20 cellular contexts compared by ENCODE assay signal in the genomic region with DNA sequence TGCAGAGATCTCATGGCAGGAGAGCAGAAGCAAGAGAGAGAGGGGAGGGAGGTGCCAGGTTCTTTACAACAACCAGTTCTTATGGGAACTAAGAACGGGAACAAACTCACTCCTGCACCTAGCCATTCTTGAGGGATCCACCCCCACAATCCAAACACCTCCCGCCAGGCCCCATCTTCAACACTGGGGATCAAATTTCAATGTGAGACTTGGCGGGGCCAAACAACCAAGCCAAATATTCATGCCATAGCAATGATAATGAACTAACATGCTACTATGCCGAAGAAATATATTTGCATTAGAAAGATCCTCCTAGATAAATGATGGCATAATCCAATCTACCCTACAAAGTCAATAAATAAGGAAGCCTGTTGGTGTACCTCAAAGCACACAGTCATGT. TPM values are rescaled to one million over a fixed set of nuclear protein-coding genes. Genes with fewer than 3 reads are reported as not detected.
DNase-seq lines count a peak whose midpoint lies in the region; TF ChIP-seq lines count a peak whose summit lies in the region.
"Had no signal": no experiment of that assay in that cellular context is flagged by ENCODE, and none has a peak within 500 bp of the region (broad histone marks: within the 10 kb centered on the region; RNA-seq: fewer than 3 reads in every experiment).

No MANE protein-coding gene starts in this region.

- H3K27me3 ChIP-seq in HAP-1 (ENCODE audit: low read depth), result no peaks in the 10 kb centered on the region
- no peaks in the 10 kb centered on the region for H3K27me3 ChIP-seq in osteoblast (ENCODE audit: insufficient read depth, low read length)
- H3K27me3 ChIP-seq in trophoblast cell (ENCODE audit: insufficient read depth, low read length), result no peaks in the 10 kb centered on the region

- peak overlapping the region; percentile 24 for H2AFZ ChIP-seq in osteoblast (ENCODE audit: low read length)
- H2AFZ ChIP-seq in trophoblast cell (ENCODE audit: insufficient read depth, low read length, poor library complexity), result no peak overlapping the region

- peak; percentile 22 for DNase-seq in NCI-H146 (lab: John Stamatoyannopoulos, UW)
- no peak for DNase-seq in NCI-H146 treated with DMSO at 0.1 percent for 48 hours (lab: John Stamatoyannopoulos, UW; ENCODE audit: unreplicated experiment)
- DNase-seq in HAP-1 (ENCODE audit: low spot score in 2 of 2), result peak; percentile 65 to 83
- peak; percentile 33 for DNase-seq in NCI-H69 (lab: John Stamatoyannopoulos, UW)
- no peak for DNase-seq in osteoblast (ENCODE audit: insufficient read length, low spot score, missing footprints)
- no peak for DNase-seq in activated CD4-positive, alpha-beta T cell treated with anti-CD3 and anti-CD28 coated beads for 4 hours
- no peak for DNase-seq in trophoblast cell
- DNase-seq: DMS79 treated with DMSO at 0.1 percent for 48 hours; GF-D8; Karpas-422; NCI-H1092 treated with DMSO at 0.1 percent for 48 hours; NCI-H1436 treated with DMSO at 0.1 percent for 48 hours; NCI-H2029 treated with DMSO at 0.1 percent for 48 hours; NCI-H446; NCI-H82; NK-92 treated with Interleukin-12 subunit alpha and Interleukin-12 subunit beta, amount 100 ng/mL, for 24 hours; PC-3; SK-N-SH; SW 1271 had no signal

- H3K4me3 ChIP-seq in HAP-1, result no peak overlapping the region
- H3K4me3 ChIP-seq in osteoblast (ENCODE audit: insufficient read depth, low read length), result no peak overlapping the region
- H3K4me3 ChIP-seq in trophoblast cell (ENCODE audit: low read depth, low read length), result no peak overlapping the region

- no peak overlapping the region for H2BK120ac ChIP-seq in trophoblast cell (ENCODE audit: insufficient read depth, low read length, poor library complexity)

- no peaks in the 10 kb centered on the region for H3K79me2 ChIP-seq in osteoblast (ENCODE audit: insufficient read depth, low read length)
- no peaks in the 10 kb centered on the region for H3K79me2 ChIP-seq in trophoblast cell (ENCODE audit: control insufficient read depth, insufficient read depth, low read length, poor library complexity)

- peaks cover 2% of the 10 kb centered on the region for H3K79me1 ChIP-seq in trophoblast cell (ENCODE audit: low read length)

- no peaks in the 10 kb centered on the region for H4K20me1 ChIP-seq in osteoblast (ENCODE audit: insufficient read depth, low read length)

- no peak overlapping the region for H3K4ac ChIP-seq in trophoblast cell (ENCODE audit: low read depth, low read length)

- H3K4me1 ChIP-seq in HAP-1 (peaks cover 24% of the 10 kb centered on the region), osteoblast (ENCODE audit: insufficient read depth, low read length) (peaks cover 5% of the 10 kb centered on the region), trophoblast cell (ENCODE audit: control insufficient read depth in 1 of 2, insufficient read depth in 2 of 2, low read length in 2 of 2) (no peaks in the 10 kb centered on the region)

- H3K4me2 ChIP-seq in osteoblast (ENCODE audit: insufficient read depth, low read length), result no peak overlapping the region
- no peak overlapping the region for H3K4me2 ChIP-seq in trophoblast cell (ENCODE audit: low read length)
- H3K4me2 ChIP-seq: SK-N-SH had no signal

- no peak overlapping the region for H2BK12ac ChIP-seq in trophoblast cell (ENCODE audit: low read length)

- no peak overlapping the region for H2BK5ac ChIP-seq in trophoblast cell (ENCODE audit: low read depth, low read length, poor library complexity)

- H3K9me3 ChIP-seq in HAP-1, result no peaks in the 10 kb centered on the region
- H3K9me3 ChIP-seq in osteoblast (ENCODE audit: low read depth, low read length), result no peaks in the 10 kb centered on the region
- H3K9me3 ChIP-seq in trophoblast cell (ENCODE audit: insufficient read depth, low read depth, low read length), result peaks cover 2% of the 10 kb centered on the region
- H3K9me3 ChIP-seq: SK-N-SH had no signal

- in situ Hi-C loops in HAP-1 (cut with MboI; ENCODE audit: low sequenced_read_pairs), result no loop called here

- H3K23ac ChIP-seq in trophoblast cell (ENCODE audit: low read length), result no peak overlapping the region

- H4K12ac ChIP-seq in trophoblast cell (ENCODE audit: low read depth, low read length), result no peak overlapping the region

- H3K9ac ChIP-seq in trophoblast cell (ENCODE audit: low read length), result no peak overlapping the region
- H3K9ac ChIP-seq: SK-N-SH had no signal

- H3K36me3 ChIP-seq in HAP-1 (replicated peaks), result no peaks in the 10 kb centered on the region
- H3K36me3 ChIP-seq in osteoblast (ENCODE audit: insufficient read depth, low read length), result no peaks in the 10 kb centered on the region
- no peaks in the 10 kb centered on the region for H3K36me3 ChIP-seq in trophoblast cell (ENCODE audit: control insufficient read depth in 1 of 2, insufficient read depth in 2 of 2, low read length in 2 of 2)

- no peak for TF ChIP-seq CTCF in osteoblast (IDR thresholded peaks at IDR 0.05; ENCODE audit: extremely low read depth, low read depth, low read length)

- H3K18ac ChIP-seq in trophoblast cell (ENCODE audit: low read length), result no peak overlapping the region

- no peak overlapping the region for H4K91ac ChIP-seq in trophoblast cell (ENCODE audit: low read depth, low read length)

- no peak overlapping the region for H2AK5ac ChIP-seq in trophoblast cell (ENCODE audit: low read length)

- no peak overlapping the region for H3K27ac ChIP-seq in osteoblast (ENCODE audit: low read depth, low read length)
- H3K27ac ChIP-seq in trophoblast cell (ENCODE audit: low read depth, low read length), result no peak overlapping the region
- H3K27ac ChIP-seq: HL-60 had no signal

- no peak overlapping the region for H3K14ac ChIP-seq in trophoblast cell (ENCODE audit: low read length)

- WGBS in trophoblast cell (ENCODE audit: extremely low coverage, insufficient coverage, insufficient read length), result no CpG with 5 or more reads among the region's 4 CpGs

- H4K8ac ChIP-seq in trophoblast cell (ENCODE audit: low read depth, low read length), result no peak overlapping the region

RNA-seq across cellular contexts. Expression of a gene that starts 57.7 kb away (rescaled TPM):
- 29.3 and 31.5 TPM in 2 replicates for total RNA-seq in osteoblast
- polyA plus RNA-seq in trophoblast cell (2013), result 26.3 and 29.6 TPM in 2 replicates

Comparison
In these comparisons a context has a peak if more than half of its experiments do, and no peak if none do; other contexts are left out.
1. DNase-seq: peak in NCI-H146 (single experiment), HAP-1 (2 of 2) and NCI-H69 (single experiment); none in NCI-H146 treated with DMSO at 0.1 percent for 48 hours (single experiment), osteoblast (single experiment), activated CD4-positive, alpha-beta T cell treated with anti-CD3 and anti-CD28 coated beads for 4 hours (0 of 2) and trophoblast cell (0 of 2).